9 cellular contexts compared by ENCODE assay signal in the genomic region with DNA sequence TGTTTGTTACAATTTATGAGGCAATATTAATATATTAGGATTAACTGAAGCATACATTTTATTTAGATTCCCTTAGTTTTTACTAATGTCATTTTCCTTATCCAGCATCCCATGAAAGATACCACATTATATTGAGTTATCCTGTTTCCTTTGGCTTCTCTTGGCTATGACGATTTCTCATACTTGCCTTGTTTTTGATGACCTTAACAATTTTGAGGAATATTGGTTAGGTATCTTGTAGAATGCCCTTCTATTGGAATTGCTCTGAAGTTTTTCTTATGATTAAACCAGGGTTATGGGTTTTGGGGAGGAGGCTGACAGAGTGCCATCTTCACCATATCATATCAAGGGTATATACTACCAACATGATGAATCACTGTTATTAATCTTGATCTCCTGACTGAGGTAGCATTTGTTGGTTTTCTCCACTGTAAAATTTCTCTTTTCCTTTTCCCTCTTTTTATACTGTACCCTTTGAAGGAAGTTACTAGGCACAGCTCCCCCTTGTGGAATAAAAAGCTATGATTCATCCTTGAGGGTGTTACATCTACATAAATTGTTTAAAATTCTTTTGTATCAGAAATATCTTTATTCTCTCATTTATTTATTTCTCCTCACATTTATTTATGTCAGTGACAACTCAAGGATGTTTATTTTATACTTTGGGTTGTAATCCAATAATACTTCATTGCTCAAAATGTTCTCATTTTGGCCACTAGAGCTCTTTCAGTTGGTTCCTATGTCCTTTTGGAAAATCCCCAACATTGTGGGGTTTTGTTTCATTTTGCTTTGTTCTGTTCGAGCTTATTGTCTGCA.
DNase-seq lines count a peak whose midpoint lies in the region; ATAC-seq and TF ChIP-seq lines count a peak whose summit lies in the region.
"Had no signal": no experiment of that assay in that cellular context is flagged by ENCODE, and none has a peak within 500 bp of the region (broad histone marks: within the 10 kb centered on the region; RNA-seq: fewer than 3 reads in every experiment).

No MANE protein-coding gene starts in this region.

- ATAC-seq in GM21423 (IDR thresholded peaks at IDR 0.05; ENCODE audit: unreplicated experiment): peak; percentile 57
- ATAC-seq in activated CD4-positive, alpha-beta T cell treated with anti-CD3 and anti-CD28 coated beads for 36 hours: no peak

- no peak overlapping the region for H3K4me3 ChIP-seq in PC-9
- no peak overlapping the region for H3K4me3 ChIP-seq in thyroid gland (replicated peaks in 1 of 3)

- H3K27me3 ChIP-seq in PC-9 (ENCODE audit: insufficient read depth, low read depth) (no peaks in the 10 kb centered on the region), thyroid gland (no peaks in the 10 kb centered on the region)

- H3K79me2 ChIP-seq in PC-9 (ENCODE audit: low read depth): no peaks in the 10 kb centered on the region

- in situ Hi-C loops in Caki2 (cut with HindIII; ENCODE audit: low pct_unique_long_range_greater_than_20kb, low sequenced_read_pairs): no loop called here

- H3K4me1 ChIP-seq in PC-9 (replicated peaks; ENCODE audit: insufficient read depth) (no peaks in the 10 kb centered on the region), thyroid gland (no peaks in the 10 kb centered on the region)

- H3K9me3 Mint-ChIP-seq in activated CD4-positive, alpha-beta T cell treated with anti-CD3 and anti-CD28 coated beads for 36 hours (ENCODE audit: low read depth): no peaks in the 10 kb centered on the region

- 38 to 63% methylated on average over 2 of the region's 2 CpGs for WGBS in thyroid gland, 2 donors

- CTCF ChIA-PET in PC-9 (lab: Charles Lee): no interaction called here
- CTCF ChIA-PET in activated CD4-positive, alpha-beta T cell treated with anti-CD3 and anti-CD28 coated beads for 36 hours (lab: Charles Lee): interaction anchor here (0.7 to 1.8 kb wide), 24 partner anchors 10 to 450 kb away, joined by 3 to 16 read pairs (median 3); no protein-coding TSS in a partner anchor

- no peak overlapping the region for H3K27ac Mint-ChIP-seq in activated CD4-positive, alpha-beta T cell treated with anti-CD3 and anti-CD28 coated beads for 36 hours

- no peaks in the 10 kb centered on the region for H3K36me3 ChIP-seq in PC-9 (ENCODE audit: low read depth)
- H3K36me3 ChIP-seq in thyroid gland: no peaks in the 10 kb centered on the region

- TF ChIP-seq CTCF in PC-9 (conservative IDR thresholded peaks at IDR 0.05) (peak; percentile 62), thyroid gland (IDR thresholded peaks at IDR 0.05) (peak in 3 of 6 experiments; percentile 20 to 48 (median 34))

- H3F3A ChIP-seq in PC-9 (ENCODE audit: insufficient read depth, low read depth): no peaks in the 10 kb centered on the region

- intact Hi-C loops in PC-9 (cut with micrococcal nuclease; ENCODE audit: unreplicated experiment): no loop called here
- intact Hi-C loops in activated CD4-positive, alpha-beta T cell treated with anti-CD3 and anti-CD28 coated beads for 36 hours (cut with DNase I, micrococcal nuclease): loop anchor here (1.0 to 10.0 kb wide), 3 partner anchors 390 to 432 kb away; no protein-coding TSS in a partner anchor
- intact Hi-C loops in thyroid gland (cut with DNase I): no loop called here

- no TSS peak for BruUV-seq in PC-9 (replicated peaks; lab: Mats Ljungman, UMichigan)

- peaks cover 4% of the 10 kb centered on the region for H3K27me3 Mint-ChIP-seq in activated CD4-positive, alpha-beta T cell treated with anti-CD3 and anti-CD28 coated beads for 36 hours

- H3K9me3 ChIP-seq in PC-9 (ENCODE audit: insufficient read depth, low read depth): no peaks in the 10 kb centered on the region
- H3K9me3 ChIP-seq in thyroid gland: no peaks in the 10 kb centered on the region

- H3K27ac ChIP-seq in PC-9 (no peak overlapping the region), thyroid gland (no peak overlapping the region)
- H3K27ac ChIP-seq: epithelial cell of prostate had no signal

- no peak overlapping the region for H2AFZ ChIP-seq in PC-9

- peak; percentile 28 for DNase-seq in Caki2 (ENCODE audit: low read depth)
- no peak for DNase-seq in PC-9
- peak; percentile 16 for DNase-seq in fibroblast of the conjunctiva (ENCODE audit: low read depth)
- no peak for DNase-seq in KG1 (lab: John Stamatoyannopoulos, UW)
- DNase-seq in Ammon's horn (ENCODE audit: low spot score): no peak
- DNase-seq in activated CD4-positive, alpha-beta T cell treated with anti-CD3 and anti-CD28 coated beads for 36 hours: no peak
- DNase-seq in thyroid gland: no peak

- H3K9me2 ChIP-seq in PC-9 (ENCODE audit: insufficient read depth): no peaks in the 10 kb centered on the region; the same call in 1 of the 2 replicates

- no peak for TF ChIP-seq POLR2A in thyroid gland (IDR thresholded peaks at IDR 0.05)

- no peaks in the 10 kb centered on the region for H3K4me1 Mint-ChIP-seq in activated CD4-positive, alpha-beta T cell treated with anti-CD3 and anti-CD28 coated beads for 36 hours

- no peak overlapping the region for H3K4me2 ChIP-seq in PC-9

- H3K4me3 Mint-ChIP-seq in activated CD4-positive, alpha-beta T cell treated with anti-CD3 and anti-CD28 coated beads for 36 hours: no peak overlapping the region

- H3K36me3 Mint-ChIP-seq in activated CD4-positive, alpha-beta T cell treated with anti-CD3 and anti-CD28 coated beads for 36 hours (ENCODE audit: low read depth): no peaks in the 10 kb centered on the region

- POLR2A ChIA-PET in PC-9 (lab: Charles Lee; ENCODE audit: unreplicated experiment): no interaction called here
- POLR2A ChIA-PET in activated CD4-positive, alpha-beta T cell treated with anti-CD3 and anti-CD28 coated beads for 36 hours (lab: Charles Lee): no interaction called here

- H4K20me1 ChIP-seq in PC-9 (ENCODE audit: insufficient read depth): no peaks in the 10 kb centered on the region

Comparison
In these comparisons a context has a peak if more than half of its experiments do, and no peak if none do; other contexts are left out.
1. DNase-seq: peak in Caki2 (single experiment) and fibroblast of the conjunctiva (single experiment); none in PC-9 (0 of 2), KG1 (single experiment), Ammon's horn (single experiment), activated CD4-positive, alpha-beta T cell treated with anti-CD3 and anti-CD28 coated beads for 36 hours (single experiment) and thyroid gland (0 of 2).
2. intact Hi-C loops: an anchor here in activated CD4-positive, alpha-beta T cell treated with anti-CD3 and anti-CD28 coated beads for 36 hours (1.0 to 10.0 kb wide); none called in PC-9 and thyroid gland.